13 cellular contexts compared by ENCODE assay signal in the genomic region with DNA sequence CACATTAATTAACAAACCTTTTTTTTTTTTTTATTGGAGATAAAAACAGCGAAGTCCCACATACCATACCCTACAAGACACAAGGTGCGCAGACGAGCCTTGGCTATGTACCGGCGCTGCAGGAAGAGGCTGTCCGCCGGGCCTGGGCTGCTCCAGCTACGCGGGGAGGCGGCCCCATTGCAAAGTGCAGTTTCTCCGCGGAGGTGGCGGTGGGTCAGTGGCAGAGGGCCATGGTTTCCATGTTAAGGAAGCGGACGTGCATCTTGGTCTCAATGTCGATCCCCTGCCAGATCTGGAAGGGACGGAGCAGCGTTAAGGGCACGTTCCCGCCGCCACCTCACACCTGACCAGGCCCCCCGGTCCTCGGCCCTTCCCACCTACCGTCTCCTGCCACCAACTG.
"Had no signal": no experiment of that assay in that cellular context is flagged by ENCODE, and none has a peak within 500 bp of the region (broad histone marks: within the 10 kb centered on the region; RNA-seq: fewer than 3 reads in every experiment).

No MANE protein-coding gene starts in this region.

- H3K4me3 Mint-ChIP-seq: naive B cell; neural crest cell; stimulated activated naive B cell treated with anti-CD40 and anti-IgM and Interleukin-4, amounts not matched to agents 10 μg/mL and 1 μg/mL and 100 μg/mL, for 72 hours had no signal

- H3K9me3 ChIP-seq: adrenal gland, breast epithelium had no signal

- H3K4me1 ChIP-seq: breast epithelium had no signal

- H3K27ac ChIP-seq: adrenal gland, breast epithelium, hepatocyte had no signal

- ATAC-seq: activated naive CD4-positive, alpha-beta T cell treated with anti-CD3 and anti-CD28 coated beads, Interleukin-2, amount 50 U/mL, for 72 hours; sciatic nerve; stimulated activated naive B cell treated with anti-CD40 and anti-IgM and Interleukin-4, amounts not matched to agents 10 μg/mL and 1 μg/mL and 100 μg/mL, for 72 hours had no signal

- H3K36me3 Mint-ChIP-seq: activated naive CD4-positive, alpha-beta T cell treated with anti-CD3 and anti-CD28 coated beads, Interleukin-2, amount 50 U/mL, for 72 hours; naive B cell had no signal

- DNase-seq: activated CD4-positive, alpha-beta T cell treated with anti-CD3 and anti-CD28 coated beads for 1 hour; activated gamma-delta T cell; mammary epithelial cell; naive B cell; stimulated activated naive B cell treated with anti-CD40 and anti-IgM and Interleukin-4, amounts not matched to agents 10 μg/mL and 1 μg/mL and 100 μg/mL, for 72 hours had no signal

- H3K4me3 ChIP-seq: adrenal gland, breast epithelium, hepatocyte had no signal

- H3K27ac Mint-ChIP-seq: activated naive CD4-positive, alpha-beta T cell treated with anti-CD3 and anti-CD28 coated beads, Interleukin-2, amount 50 U/mL, for 72 hours; stimulated activated naive B cell treated with anti-CD40 and anti-IgM and Interleukin-4, amounts not matched to agents 10 μg/mL and 1 μg/mL and 100 μg/mL, for 72 hours had no signal

- H3K9me3 Mint-ChIP-seq: activated naive CD4-positive, alpha-beta T cell treated with anti-CD3 and anti-CD28 coated beads, Interleukin-2, amount 50 U/mL, for 72 hours; naive B cell; neural crest cell; stimulated activated naive B cell treated with anti-CD40 and anti-IgM and Interleukin-4, amounts not matched to agents 10 μg/mL and 1 μg/mL and 100 μg/mL, for 72 hours had no signal

- H3K36me3 ChIP-seq: adrenal gland, breast epithelium had no signal

- H3K4me1 Mint-ChIP-seq: neural crest cell had no signal

- H3K27me3 ChIP-seq: adrenal gland, breast epithelium, hepatocyte had no signal

- FAIRE-seq: astrocyte, islet of Langerhans had no signal
